Comparison of ENCODE assay signal across 14 cellular contexts in genomic region chr4:135434936-135435335, GRCh38.
DNase-seq lines count a peak whose midpoint lies in the region; ATAC-seq and TF ChIP-seq lines count a peak whose summit lies in the region.
"Had no signal": no experiment of that assay in that cellular context is flagged by ENCODE, and none has a peak within 500 bp of the region (broad histone marks: within the 10 kb centered on the region; RNA-seq: fewer than 3 reads in every experiment).

No MANE protein-coding gene starts in this region.

- H3K27ac ChIP-seq in foreskin keratinocyte = no peak overlapping the region
- H3K27ac ChIP-seq in adrenal gland = no peak overlapping the region
- H3K27ac ChIP-seq: C4-2B, GM23248, SJSA1 had no signal

- H3K27me3 ChIP-seq in adipocyte (replicated peaks; ENCODE audit: control insufficient read depth, insufficient read depth, low read length) (no peaks in the 10 kb centered on the region), foreskin keratinocyte (no peaks in the 10 kb centered on the region), adrenal gland (no peaks in the 10 kb centered on the region)
- H3K27me3 ChIP-seq: SJSA1 had no signal

- H3K9ac ChIP-seq in adipocyte (ENCODE audit: low read length) = no peak overlapping the region
- H3K9ac ChIP-seq: GM23248 had no signal

- TF ChIP-seq CTCF in foreskin keratinocyte (conservative IDR thresholded peaks at IDR 0.05) (no peak), adrenal gland (IDR thresholded peaks at IDR 0.05) (no peak)

- WGBS in adrenal gland, 4 donors = 65 to 76% (median 68%) methylated on average over 2 of the region's 2 CpGs

- ATAC-seq in foreskin keratinocyte = no peak
- ATAC-seq: HCT116 had no signal

- no peak for TF ChIP-seq POLR2A in adrenal gland (IDR thresholded peaks at IDR 0.05)

- H3K4me3 ChIP-seq in adipocyte (ENCODE audit: low read length) = no peak overlapping the region
- no peak overlapping the region for H3K4me3 ChIP-seq in adrenal gland
- H3K4me3 ChIP-seq: GM23248, SJSA1 had no signal

- no peaks in the 10 kb centered on the region for H3K36me3 ChIP-seq in adipocyte (ENCODE audit: control insufficient read depth, insufficient read depth, low read length, severe bottlenecking)
- H3K36me3 ChIP-seq in adrenal gland (replicated peaks in 1 of 2) = no peaks in the 10 kb centered on the region
- H3K36me3 ChIP-seq: SJSA1 had no signal

- in situ Hi-C loops in KBM-7 (cut with MboI; ENCODE audit: low pct_unique_long_range_greater_than_20kb, low sequenced_read_pairs) = no loop called here

- DNase-seq in EH (ENCODE audit: low read depth) (peak; percentile 65), OCI-M1 (lab: John Stamatoyannopoulos, UW) (peak; percentile 25), adipocyte (ENCODE audit: low read depth) (peak; percentile 82), foreskin keratinocyte (peak; percentile 39 to 72), adrenal gland (no peak), KBM-7 (no peak), GDM1 (lab: John Stamatoyannopoulos, UW) (no peak)
- no peak for DNase-seq in activated CD8-positive, alpha-beta memory T cell treated with anti-CD3 and anti-CD28 coated beads for 24 hours
- DNase-seq: GM23248, NCI-H1092, NCI-H345 had no signal

- intact Hi-C loops in adrenal gland (cut with DNase I) = no loop called here

- H3K4me1 ChIP-seq in adipocyte (ENCODE audit: control insufficient read depth, insufficient read depth, low read length) (no peaks in the 10 kb centered on the region), foreskin keratinocyte (no peaks in the 10 kb centered on the region), adrenal gland (replicated peaks in 1 of 2) (no peaks in the 10 kb centered on the region)
- H3K4me1 ChIP-seq: SJSA1 had no signal

- H3K9me3 ChIP-seq in adipocyte (ENCODE audit: control insufficient read depth, low read length) (peaks cover 13% of the 10 kb centered on the region), adrenal gland (replicated peaks in 1 of 3) (peaks cover 0 to 6% (median 0%) of the 10 kb centered on the region in 3 donors)

Comparison
In these comparisons a context has a peak if more than half of its experiments do, and no peak if none do; other contexts are left out.
1. DNase-seq: peak in EH (single experiment), OCI-M1 (single experiment), adipocyte (single experiment) and foreskin keratinocyte (2 of 2); none in adrenal gland (0 of 7), activated CD8-positive, alpha-beta memory T cell treated with anti-CD3 and anti-CD28 coated beads for 24 hours (single experiment), KBM-7 (single experiment) and GDM1 (single experiment).